In genomic region chr21:39660596-39660995, GRCh38 we compare ENCODE assay signal across 8 cellular contexts. TPM values are rescaled to one million over a fixed set of nuclear protein-coding genes. Genes with fewer than 3 reads are reported as not detected.
DNase-seq lines count a peak whose midpoint lies in the region; ATAC-seq and TF ChIP-seq lines count a peak whose summit lies in the region.

No MANE protein-coding gene starts in this region.

- no CpG with 5 or more reads among the region's 11 CpGs for WGBS in trophoblast cell (ENCODE audit: extremely low coverage, insufficient coverage, insufficient read length)

- H3K4me1 ChIP-seq in RWPE2 (ENCODE audit: insufficient read depth, poor library complexity, severe bottlenecking) (peaks cover 6% of the 10 kb centered on the region), trophoblast cell (ENCODE audit: control insufficient read depth in 1 of 2, insufficient read depth in 2 of 2, low read length in 2 of 2) (peaks cover 27 to 37% of the 10 kb centered on the region in 2 experiments)

- no peak overlapping the region for H3K23ac ChIP-seq in trophoblast cell (ENCODE audit: low read length)

- H3K4me2 ChIP-seq in trophoblast cell (ENCODE audit: low read length) = peak overlapping the region; percentile 22

- peak; percentile 86 for DNase-seq in DMS53 (lab: John Stamatoyannopoulos, UW)
- DNase-seq in RWPE2 (ENCODE audit: low spot score) = no peak
- peak; percentile 61 for DNase-seq in fibroblast of pulmonary artery (ENCODE audit: low read depth)
- DNase-seq in trophoblast cell = peak in 1 of 2 donors; percentile 30
- no peak for DNase-seq in NCI-H2227 (lab: John Stamatoyannopoulos, UW; ENCODE audit: unreplicated experiment)
- DNase-seq in germinal center (ENCODE audit: low spot score) = no peak

- H2BK120ac ChIP-seq in trophoblast cell (ENCODE audit: insufficient read depth, low read length, poor library complexity) = no peak overlapping the region

- H3K4me3 ChIP-seq in RWPE2 (ENCODE audit: severe bottlenecking) (no peak overlapping the region), fibroblast of pulmonary artery (replicated peaks; ENCODE audit: low read depth, low read length) (no peak overlapping the region), trophoblast cell (ENCODE audit: low read depth, low read length) (no peak overlapping the region)

- H2AFZ ChIP-seq in trophoblast cell (ENCODE audit: insufficient read depth, low read length, poor library complexity) = no peak overlapping the region

- TF ChIP-seq CTCF in RWPE2 (IDR thresholded peaks at IDR 0.05; ENCODE audit: poor library complexity, severe bottlenecking) = no peak
- TF ChIP-seq CTCF in fibroblast of pulmonary artery (IDR thresholded peaks at IDR 0.05; ENCODE audit: low read length, missing control alignments) = no peak

- no peak overlapping the region for H2BK5ac ChIP-seq in trophoblast cell (ENCODE audit: low read depth, low read length, poor library complexity)

- no peaks in the 10 kb centered on the region for H3K9me3 ChIP-seq in RWPE2 (ENCODE audit: severe bottlenecking)
- H3K9me3 ChIP-seq in trophoblast cell (ENCODE audit: insufficient read depth, low read depth, low read length) = peaks cover 2% of the 10 kb centered on the region

- ATAC-seq in RWPE2 (ENCODE audit: low read depth) (peak; percentile 87), HG02763 (IDR thresholded peaks at IDR 0.05; ENCODE audit: unreplicated experiment) (no peak), HG03354 (IDR thresholded peaks at IDR 0.05; ENCODE audit: poor library complexity, severe bottlenecking, unreplicated experiment) (no peak)

- H3K79me2 ChIP-seq in trophoblast cell (ENCODE audit: control insufficient read depth, insufficient read depth, low read length, poor library complexity) = peaks cover 3% of the 10 kb centered on the region

- no peak overlapping the region for H3K4ac ChIP-seq in trophoblast cell (ENCODE audit: low read depth, low read length)

- no peaks in the 10 kb centered on the region for H3K36me3 ChIP-seq in RWPE2 (ENCODE audit: low read depth)
- peaks cover 2 to 5% of the 10 kb centered on the region in 2 experiments for H3K36me3 ChIP-seq in trophoblast cell (ENCODE audit: control insufficient read depth in 1 of 2, insufficient read depth in 2 of 2, low read length in 2 of 2)

- H4K8ac ChIP-seq in trophoblast cell (ENCODE audit: low read depth, low read length) = no peak overlapping the region

- no peak overlapping the region for H3K18ac ChIP-seq in trophoblast cell (ENCODE audit: low read length)

- no peak overlapping the region for H4K12ac ChIP-seq in trophoblast cell (ENCODE audit: low read depth, low read length)

- H3K79me1 ChIP-seq in trophoblast cell (ENCODE audit: low read length) = peaks cover 38% of the 10 kb centered on the region

- H4K91ac ChIP-seq in trophoblast cell (ENCODE audit: low read depth, low read length) = peak overlapping the region; percentile 14

- no peak overlapping the region for H3K27ac ChIP-seq in RWPE2 (ENCODE audit: poor library complexity, severe bottlenecking)
- H3K27ac ChIP-seq in trophoblast cell (ENCODE audit: low read depth, low read length) = peak overlapping the region; percentile 93

- H2BK12ac ChIP-seq in trophoblast cell (ENCODE audit: low read length) = no peak overlapping the region

- H3K27me3 ChIP-seq in RWPE2 (ENCODE audit: insufficient read depth, poor library complexity, severe bottlenecking) = no peaks in the 10 kb centered on the region
- no peaks in the 10 kb centered on the region for H3K27me3 ChIP-seq in trophoblast cell (ENCODE audit: insufficient read depth, low read length)

- no peak overlapping the region for H3K9ac ChIP-seq in trophoblast cell (ENCODE audit: low read length)

- no peak overlapping the region for H2AK5ac ChIP-seq in trophoblast cell (ENCODE audit: low read length)

- no peak overlapping the region for H3K14ac ChIP-seq in trophoblast cell (ENCODE audit: low read length)

RNA-seq across cellular contexts. Expression of gene B3GALT5, which starts 47.9 kb away (rescaled TPM):
- polyA plus RNA-seq in trophoblast cell (2013) = 3.0 and 3.2 TPM in 2 replicates

Comparison
In these comparisons a context has a peak if more than half of its experiments do, and no peak if none do; other contexts are left out.
1. DNase-seq: peak in DMS53 (single experiment) and fibroblast of pulmonary artery (single experiment); none in RWPE2 (single experiment), NCI-H2227 (single experiment) and germinal center (single experiment).